In genomic region chr4:37388672-37389368, GRCh38 we compare ENCODE assay signal across 2 cellular contexts.
TF ChIP-seq lines count a peak whose summit lies in the region.

No MANE protein-coding gene starts in this region.

TF ChIP-seq in liver, 16 proteins besides CTCF, POLR2A, EP300 and RAD21:
- no peak for TF ChIP-seq REST (IDR thresholded peaks at IDR 0.05)
- peak; percentile 37 for TF ChIP-seq YY1 (IDR thresholded peaks at IDR 0.05)
- TF ChIP-seq HNF4A (conservative IDR thresholded peaks at IDR 0.05): peak in 1 of 2 donors; percentile 33
- TF ChIP-seq SP1 (IDR thresholded peaks at IDR 0.05): no peak
- TF ChIP-seq NR2F2 (IDR thresholded peaks at IDR 0.05): no peak
- TF ChIP-seq RXRA (IDR thresholded peaks at IDR 0.05): peak; percentile 39 to 61
- TF ChIP-seq FOXA2 (IDR thresholded peaks at IDR 0.05): no peak
- TF ChIP-seq GABPA (IDR thresholded peaks at IDR 0.05 in 1 of 2, conservative IDR thresholded peaks at IDR 0.05 in 1 of 2): no peak
- TF ChIP-seq ZBTB33 (IDR thresholded peaks at IDR 0.05): no peak
- no peak for TF ChIP-seq TAF1 (conservative IDR thresholded peaks at IDR 0.05)
- TF ChIP-seq JUND (IDR thresholded peaks at IDR 0.05): no peak
- no peak for TF ChIP-seq ATF3 (IDR thresholded peaks at IDR 0.05)
- TF ChIP-seq FOXA1 (IDR thresholded peaks at IDR 0.05): no peak
- TF ChIP-seq EGR1 (IDR thresholded peaks at IDR 0.05; ENCODE audit: low read depth in 2 of 2): no peak
- no peak for TF ChIP-seq HNF4G (IDR thresholded peaks at IDR 0.05)

TF ChIP-seq in HepG2, 621 proteins besides CTCF, POLR2A, EP300 and RAD21:
- TF ChIP-seq ZNF230 (CRISPR knock-in tag; IDR thresholded peaks at IDR 0.05): no peak
- no peak for TF ChIP-seq ZZZ3 (CRISPR knock-in tag; IDR thresholded peaks at IDR 0.05; ENCODE audit: borderline replicate concordance)
- no peak for TF ChIP-seq ZNF326 (CRISPR knock-in tag; IDR thresholded peaks at IDR 0.05; ENCODE audit: borderline replicate concordance)
- no peak for TF ChIP-seq ZHX1 (CRISPR knock-in tag; IDR thresholded peaks at IDR 0.05; ENCODE audit: low read depth)
- no peak for TF ChIP-seq ZNF234 (CRISPR knock-in tag; conservative IDR thresholded peaks at IDR 0.05)
- no peak for TF ChIP-seq TOPORS (CRISPR knock-in tag; IDR thresholded peaks at IDR 0.05)
- no peak for TF ChIP-seq ZSCAN20 (CRISPR knock-in tag; IDR thresholded peaks at IDR 0.05; ENCODE audit: borderline replicate concordance)
- TF ChIP-seq KAT2B (IDR thresholded peaks at IDR 0.05; ENCODE audit: borderline replicate concordance, low read depth, low read length): no peak
- TF ChIP-seq ZNF3 (CRISPR knock-in tag; IDR thresholded peaks at IDR 0.05): no peak
- no peak for TF ChIP-seq NKX3-1 (CRISPR knock-in tag; IDR thresholded peaks at IDR 0.05)
- no peak for TF ChIP-seq PHB2 (IDR thresholded peaks at IDR 0.05; ENCODE audit: partially characterized antibody)
- TF ChIP-seq JUND (CRISPR knock-in tag; IDR thresholded peaks at IDR 0.05): no peak
